ENCODE assay signal across 8 cellular contexts in genomic region chr18:51278045-51278649, GRCh38.
DNase-seq lines count a peak whose midpoint lies in the region; ATAC-seq and TF ChIP-seq lines count a peak whose summit lies in the region.

No MANE protein-coding gene starts in this region.

- intact Hi-C loops in heart right ventricle (cut with DNase I) (loop anchor here in 2 of 10 donors (5.0 to 10.0 kb wide), 2 partner anchors 104 to 257 kb away; no protein-coding TSS in a partner anchor), cardiac septum (cut with DNase I) (no loop called here)

- TF ChIP-seq EP300 in upper lobe of left lung (IDR thresholded peaks at IDR 0.05), result no peak

- ATAC-seq in heart right ventricle (peak in 2 of 8 donors; percentile 42 to 44), GM19035 (IDR thresholded peaks at IDR 0.05; ENCODE audit: unreplicated experiment) (no peak), upper lobe of left lung (ENCODE audit: low FRiP score in 2 of 2) (no peak)

- peaks cover 3% of the 10 kb centered on the region for H3K27me3 Mint-ChIP-seq in activated T-cell treated with anti-CD3 and anti-CD28 coated beads, Interleukin-2, amount 50 U/mL, for 24 hours

- TF ChIP-seq POLR2A in upper lobe of left lung (IDR thresholded peaks at IDR 0.05), result no peak

- H3K4me1 ChIP-seq in heart right ventricle, result peaks cover 0 to 7% (median 5%) of the 10 kb centered on the region in 9 donors
- no peaks in the 10 kb centered on the region for H3K4me1 ChIP-seq in upper lobe of left lung

- no peaks in the 10 kb centered on the region for H3K27me3 ChIP-seq in heart right ventricle
- no peaks in the 10 kb centered on the region for H3K27me3 ChIP-seq in upper lobe of left lung

- H3K9me3 Mint-ChIP-seq in activated T-cell treated with anti-CD3 and anti-CD28 coated beads, Interleukin-2, amount 50 U/mL, for 24 hours, result no peaks in the 10 kb centered on the region

- no peaks in the 10 kb centered on the region for H3K9me3 ChIP-seq in heart right ventricle
- H3K9me3 ChIP-seq in upper lobe of left lung, result no peaks in the 10 kb centered on the region

- H3K27ac ChIP-seq in heart right ventricle (no peak overlapping the region), upper lobe of left lung (no peak overlapping the region)

- H3K4me3 Mint-ChIP-seq in activated T-cell treated with anti-CD3 and anti-CD28 coated beads, Interleukin-2, amount 50 U/mL, for 24 hours, result no peak overlapping the region

- no peaks in the 10 kb centered on the region for H3K4me1 Mint-ChIP-seq in activated T-cell treated with anti-CD3 and anti-CD28 coated beads, Interleukin-2, amount 50 U/mL, for 24 hours (ENCODE audit: low read depth)

- peak; percentile 8 to 63 (median 51) for TF ChIP-seq CTCF in heart right ventricle (IDR thresholded peaks at IDR 0.05)
- no peak for TF ChIP-seq CTCF in upper lobe of left lung (IDR thresholded peaks at IDR 0.05)

- DNase-seq in heart right ventricle, result no peak
- no peak for DNase-seq in cardiac septum (ENCODE audit: low spot score)
- peak; percentile 25 to 86 for DNase-seq in NCI-H526 (lab: John Stamatoyannopoulos, UW)
- DNase-seq in activated T-cell treated with anti-CD3 and anti-CD28 coated beads, Interleukin-2, amount 50 U/mL, for 24 hours, result peak; percentile 44
- peak in 35 of 51 donors; percentile 1 to 72 (median 18) for DNase-seq in hypothalamus (lab: John Stamatoyannopoulos, UW)
- DNase-seq in stimulated activated CD4-positive, alpha-beta T cell treated with anti-CD3 and anti-CD28 coated beads, Interleukin-2, amount 100 ng/mL, for 48 hours, result peak; percentile 51 to 52
- no peak for DNase-seq in upper lobe of left lung

- H3K36me3 ChIP-seq in heart right ventricle (no peaks in the 10 kb centered on the region), upper lobe of left lung (no peaks in the 10 kb centered on the region)

- whole genome bisulfite sequencing in heart right ventricle, 2 donors, result 79 to 80% methylated on average over 4 of the region's 4 CpGs
- 66 to 81% methylated on average over 4 of the region's 4 CpGs for WGBS in upper lobe of left lung, 2 donors

- H3K36me3 Mint-ChIP-seq in activated T-cell treated with anti-CD3 and anti-CD28 coated beads, Interleukin-2, amount 50 U/mL, for 24 hours (ENCODE audit: low read depth), result no peaks in the 10 kb centered on the region

- H3K27ac Mint-ChIP-seq in activated T-cell treated with anti-CD3 and anti-CD28 coated beads, Interleukin-2, amount 50 U/mL, for 24 hours, result no peak overlapping the region

- no peak overlapping the region for H3K4me3 ChIP-seq in heart right ventricle
- no peak overlapping the region for H3K4me3 ChIP-seq in upper lobe of left lung

Comparison
In these comparisons a context has a peak if more than half of its experiments do, and no peak if none do; other contexts are left out.
1. DNase-seq: peak in NCI-H526 (2 of 2), activated T-cell treated with anti-CD3 and anti-CD28 coated beads, Interleukin-2, amount 50 U/mL, for 24 hours (single experiment), hypothalamus (35 of 51) and stimulated activated CD4-positive, alpha-beta T cell treated with anti-CD3 and anti-CD28 coated beads, Interleukin-2, amount 100 ng/mL, for 48 hours (2 of 2); none in heart right ventricle (0 of 2), cardiac septum (single experiment) and upper lobe of left lung (0 of 2).
2. CTCF ChIP-seq: peak in heart right ventricle (9 of 9); none in upper lobe of left lung (0 of 6).